9 cellular contexts compared by ENCODE assay signal in the genomic region with DNA sequence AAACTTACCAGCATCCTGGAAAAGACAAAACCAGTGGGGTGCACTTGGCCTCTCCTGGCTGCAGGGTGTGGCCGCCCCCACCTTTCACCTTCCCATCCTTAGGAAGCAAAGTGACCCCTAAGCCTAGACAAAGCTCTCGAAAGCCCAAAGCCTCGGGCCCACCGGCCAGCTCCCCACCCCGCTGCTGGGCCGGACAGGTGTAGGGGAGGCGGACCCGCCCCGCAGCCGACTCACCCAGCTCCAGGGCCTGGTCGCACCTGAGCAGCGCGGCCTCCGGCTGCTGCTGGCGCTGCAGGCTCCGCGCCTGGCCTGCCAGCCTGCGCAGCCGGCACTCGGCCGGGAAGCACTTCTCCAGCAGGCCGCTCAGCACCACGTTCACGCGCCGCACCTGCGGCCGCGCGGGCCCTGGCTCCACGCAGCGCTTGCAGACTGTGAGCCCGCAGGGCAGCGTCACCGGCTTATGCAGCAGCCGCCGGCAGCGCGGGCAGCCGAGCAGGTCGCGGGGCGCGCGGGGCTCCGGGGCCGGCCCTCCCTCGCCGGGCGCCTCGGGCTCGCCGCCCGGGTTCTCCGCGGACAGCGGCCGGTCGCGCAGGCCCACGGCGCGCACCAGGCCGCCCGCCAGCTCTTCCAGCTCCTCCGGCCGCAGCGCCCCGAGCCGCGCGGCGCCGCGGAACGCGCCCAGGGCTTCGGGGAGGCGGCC. TPM values are rescaled to one million over a fixed set of nuclear protein-coding genes. Genes with fewer than 3 reads are reported as not detected.
DNase-seq lines count a peak whose midpoint lies in the region; ATAC-seq and TF ChIP-seq lines count a peak whose summit lies in the region.
"Had no signal": no experiment of that assay in that cellular context is flagged by ENCODE, and none has a peak within 500 bp of the region (broad histone marks: within the 10 kb centered on the region; RNA-seq: fewer than 3 reads in every experiment).

No MANE protein-coding gene starts in this region.

- H3K4me1 Mint-ChIP-seq in activated CD8-positive, alpha-beta T cell treated with anti-CD3 and anti-CD28 coated beads, Interleukin-2, amount 10 ng/mL, durations not matched to agents 7 days and 5 days (ENCODE audit: low read depth) = peaks cover 4% of the 10 kb centered on the region

- peak; percentile 55 for ATAC-seq in activated CD8-positive, alpha-beta T cell treated with anti-CD3 and anti-CD28 coated beads, Interleukin-2, amount 10 ng/mL, durations not matched to agents 7 days and 5 days
- ATAC-seq in GM18511 (IDR thresholded peaks at IDR 0.05; ENCODE audit: unreplicated experiment) (no peak), GM18868 (IDR thresholded peaks at IDR 0.05; ENCODE audit: unreplicated experiment) (no peak)

- H3K4me3 Mint-ChIP-seq in activated CD8-positive, alpha-beta T cell treated with anti-CD3 and anti-CD28 coated beads, Interleukin-2, amount 10 ng/mL, durations not matched to agents 7 days and 5 days = peak overlapping the region; percentile 8

- H3K36me3 Mint-ChIP-seq in activated CD8-positive, alpha-beta T cell treated with anti-CD3 and anti-CD28 coated beads, Interleukin-2, amount 10 ng/mL, durations not matched to agents 7 days and 5 days (ENCODE audit: low read depth) = peaks cover 5% of the 10 kb centered on the region

- peak overlapping the region; percentile 45 for H3K4me3 ChIP-seq in HFF-Myc (replicated peaks; ENCODE audit: low read depth, low read length)
- H3K4me3 ChIP-seq in cardiac muscle cell = peak overlapping the region; percentile 69
- peak overlapping the region; percentile 72 for H3K4me3 ChIP-seq in ovary

- POLR2A ChIA-PET in activated CD8-positive, alpha-beta T cell treated with anti-CD3 and anti-CD28 coated beads, Interleukin-2, amount 10 ng/mL, durations not matched to agents 7 days and 5 days (lab: Charles Lee) = no interaction called here

- DNase-seq in AG08396 (ENCODE audit: low spot score) (peak; percentile 33), HFF-Myc (ENCODE audit: extremely low read depth, low read depth) (no peak), cardiac muscle cell (ENCODE audit: low read depth in 1 of 2, low spot score in 1 of 2) (peak; percentile 40 to 68), ovary (peak; percentile 38 to 71 (median 57)), SIG-M5 treated with dmso at 0.1 percent for 504 hours (lab: John Stamatoyannopoulos, UW; ENCODE audit: unreplicated experiment) (no peak)
- no peak for DNase-seq in activated CD8-positive, alpha-beta T cell treated with anti-CD3 and anti-CD28 coated beads, Interleukin-2, amount 10 ng/mL, durations not matched to agents 7 days and 5 days

- H3K27me3 ChIP-seq in cardiac muscle cell (peaks cover 74% of the 10 kb centered on the region), ovary (no peaks in the 10 kb centered on the region)

- H3K4me1 ChIP-seq in cardiac muscle cell (ENCODE audit: low read depth) (no peaks in the 10 kb centered on the region), ovary (ENCODE audit: insufficient read depth) (peaks cover 4% of the 10 kb centered on the region)

- H3K36me3 ChIP-seq in cardiac muscle cell (no peaks in the 10 kb centered on the region), ovary (no peaks in the 10 kb centered on the region)

- CTCF ChIA-PET in activated CD8-positive, alpha-beta T cell treated with anti-CD3 and anti-CD28 coated beads, Interleukin-2, amount 10 ng/mL, durations not matched to agents 7 days and 5 days (lab: Charles Lee) = interaction anchor here (0.9 to 1.0 kb wide), 2 partner anchors 14 to 17 kb away, joined by 3 to 4 read pairs; no protein-coding TSS in a partner anchor

- TF ChIP-seq EP300 in ovary (IDR thresholded peaks at IDR 0.05) = no peak

- H3K27ac ChIP-seq in cardiac muscle cell (no peak overlapping the region), ovary (peak overlapping the region; percentile 88 to 90)
- H3K27ac ChIP-seq: epithelial cell of prostate had no signal

- peak; percentile 8 for TF ChIP-seq POLR2A in ovary (IDR thresholded peaks at IDR 0.05)

- 1 to 4% (median 1%) methylated on average over 13 to 79 of the region's 79 CpGs for WGBS in ovary, 3 donors

- intact Hi-C loops in ovary (cut with DNase I) = loop anchor here in 2 of 4 donors (5.0 kb wide), 2 partner anchors 49 to 54 kb away; no protein-coding TSS in a partner anchor

- H3K9me3 ChIP-seq in cardiac muscle cell (ENCODE audit: low read depth) (no peaks in the 10 kb centered on the region), ovary (no peaks in the 10 kb centered on the region)

- peaks cover 17% of the 10 kb centered on the region for H3K9me3 Mint-ChIP-seq in activated CD8-positive, alpha-beta T cell treated with anti-CD3 and anti-CD28 coated beads, Interleukin-2, amount 10 ng/mL, durations not matched to agents 7 days and 5 days (ENCODE audit: insufficient read depth)

- TF ChIP-seq CTCF in HFF-Myc (IDR thresholded peaks at IDR 0.05; ENCODE audit: low read depth, low read length, missing control alignments) (no peak), cardiac muscle cell (IDR thresholded peaks at IDR 0.05; ENCODE audit: low read depth, low read length) (peak; percentile 12), ovary (IDR thresholded peaks at IDR 0.05) (peak in 2 of 3 donors; percentile 17 to 18)

- H3K27me3 Mint-ChIP-seq in activated CD8-positive, alpha-beta T cell treated with anti-CD3 and anti-CD28 coated beads, Interleukin-2, amount 10 ng/mL, durations not matched to agents 7 days and 5 days (ENCODE audit: low read depth) = peaks cover 64% of the 10 kb centered on the region

- no peak overlapping the region for H3K27ac Mint-ChIP-seq in activated CD8-positive, alpha-beta T cell treated with anti-CD3 and anti-CD28 coated beads, Interleukin-2, amount 10 ng/mL, durations not matched to agents 7 days and 5 days

RNA-seq across cellular contexts. Expression of a gene that starts 1.0 kb away (rescaled TPM):
- total RNA-seq in activated CD8-positive, alpha-beta T cell treated with anti-CD3 and anti-CD28 coated beads, Interleukin-2, amount 10 ng/mL, durations not matched to agents 7 days and 5 days = under 1 TPM; 0.05 to 0.11 TPM
- 0.83 and 1.7 TPM in 2 replicates for total RNA-seq in cardiac muscle cell
- polyA plus RNA-seq in cardiac muscle cell = 0.36 and 1.3 TPM in 2 replicates
- total RNA-seq in ovary = 100 to 1,000 TPM in 1 of 7 donors, 10 to 100 TPM in 6; 20.6 to 133 (median 37.8) TPM
- polyA plus RNA-seq in ovary = 10 to 100 TPM in 1 of 2 donors, 1 to 10 TPM in 1; 4.7 to 16.5 TPM

Comparison
In these comparisons a context has a peak if more than half of its experiments do, and no peak if none do; other contexts are left out.
1. DNase-seq: peak in AG08396 (single experiment), cardiac muscle cell (2 of 2) and ovary (5 of 5); none in HFF-Myc (single experiment), activated CD8-positive, alpha-beta T cell treated with anti-CD3 and anti-CD28 coated beads, Interleukin-2, amount 10 ng/mL, durations not matched to agents 7 days and 5 days (single experiment) and SIG-M5 treated with dmso at 0.1 percent for 504 hours (single experiment).
2. Peak in every context shown above with its lines, with median percentiles within 50 percentile points of each other: H3K4me3 ChIP-seq.